In genomic region chr7:70717553-70718248, GRCh38 we compare ENCODE assay signal across 25 cellular contexts.
DNase-seq lines count a peak whose midpoint lies in the region; ATAC-seq and TF ChIP-seq lines count a peak whose summit lies in the region.
"Had no signal": no experiment of that assay in that cellular context is flagged by ENCODE, and none has a peak within 500 bp of the region (broad histone marks: within the 10 kb centered on the region; RNA-seq: fewer than 3 reads in every experiment).

No MANE protein-coding gene starts in this region.

- no peak for DNase-seq in CD8-positive, alpha-beta T cell
- no peak for DNase-seq in natural killer cell
- no peak for DNase-seq in H7
- DNase-seq: activated CD4-positive, alpha-beta T cell treated with anti-CD3 and anti-CD28 coated beads, Interleukin-2, amount 50 U/mL, for 48 hours; Caco-2; cerebellar nuclear complex; DMS79 treated with DMSO at 0.1 percent for 48 hours; foreskin fibroblast; heart right ventricle; Karpas-422; left ventricle myocardium superior; midbrain; NCI-H1092; NCI-H2081 treated with DMSO at 0.1 percent for 48 hours; NCI-H524; SK-N-SH had no signal

- peaks cover 30% of the 10 kb centered on the region for H3K4me1 Mint-ChIP-seq in CD8-positive, alpha-beta T cell (ENCODE audit: low read depth)
- H3K4me1 Mint-ChIP-seq in brain (peaks cover 64% of the 10 kb centered on the region), natural killer cell (peaks cover 81 to 86% of the 10 kb centered on the region in 2 donors)

- peak; percentile 42 for ATAC-seq in CD8-positive, alpha-beta T cell
- ATAC-seq in natural killer cell (no peak), HG03460 (IDR thresholded peaks at IDR 0.05; ENCODE audit: unreplicated experiment) (no peak)
- no peak for ATAC-seq in activated CD4-positive, CD25-positive, alpha-beta regulatory T cell treated with anti-CD3 and anti-CD28 coated beads, Interleukin-2, amount 50 U/mL, for 24 hours
- ATAC-seq: heart right ventricle; left ventricle myocardium superior; stimulated activated memory B cell treated with anti-CD40 and anti-IgM and Interleukin-4, amounts not matched to agents 10 μg/mL and 1 μg/mL and 100 μg/mL, for 72 hours had no signal

- H3K27ac ChIP-seq in C4-2B = peak overlapping the region; percentile 31
- no peak overlapping the region for H3K27ac ChIP-seq in CD8-positive, alpha-beta T cell (ENCODE audit: low read depth, low read length)
- H3K27ac ChIP-seq: epithelial cell of prostate, heart right ventricle, prostate gland, RWPE1 had no signal

- POLR2A ChIA-PET in CD8-positive, alpha-beta T cell (lab: Charles Lee) = no interaction called here

- no peaks in the 10 kb centered on the region for H3K36me3 ChIP-seq in CD8-positive, alpha-beta T cell (ENCODE audit: insufficient read depth, low read length)
- H3K36me3 ChIP-seq in H7 (replicated peaks; ENCODE audit: control insufficient read depth, insufficient read depth, low read length) = no peaks in the 10 kb centered on the region
- H3K36me3 ChIP-seq: heart right ventricle, prostate gland had no signal

- no peaks in the 10 kb centered on the region for H3K9me3 ChIP-seq in CD8-positive, alpha-beta T cell (ENCODE audit: low read length)
- H3K9me3 ChIP-seq: prostate gland, SK-N-SH had no signal

- H3K36me3 Mint-ChIP-seq in CD8-positive, alpha-beta T cell = no peaks in the 10 kb centered on the region
- H3K36me3 Mint-ChIP-seq in brain (peaks cover 69% of the 10 kb centered on the region), natural killer cell (no peaks in the 10 kb centered on the region)
- H3K36me3 Mint-ChIP-seq: activated naive CD4-positive, alpha-beta T cell treated with anti-CD3 and anti-CD28 coated beads, Interleukin-2, amount 50 U/mL, for 24 hours; stimulated activated memory B cell treated with anti-CD40 and anti-IgM and Interleukin-4, amounts not matched to agents 10 μg/mL and 1 μg/mL and 100 μg/mL, for 72 hours had no signal

- H3K27ac Mint-ChIP-seq in CD8-positive, alpha-beta T cell = no peak overlapping the region
- H3K27ac Mint-ChIP-seq in brain (peak overlapping the region in 3 of 5 experiments; percentile 21 to 43 (median 34)), natural killer cell (peak overlapping the region; percentile 82 to 84)
- H3K27ac Mint-ChIP-seq: activated naive CD4-positive, alpha-beta T cell treated with anti-CD3 and anti-CD28 coated beads, Interleukin-2, amount 50 U/mL, for 24 hours; stimulated activated memory B cell treated with anti-CD40 and anti-IgM and Interleukin-4, amounts not matched to agents 10 μg/mL and 1 μg/mL and 100 μg/mL, for 72 hours had no signal

- TF ChIP-seq CTCF in C4-2B (conservative IDR thresholded peaks at IDR 0.05) = no peak
- no peak for TF ChIP-seq CTCF in CD8-positive, alpha-beta T cell (IDR thresholded peaks at IDR 0.05)
- TF ChIP-seq CTCF in brain (conservative IDR thresholded peaks at IDR 0.05) = no peak
- TF ChIP-seq CTCF in natural killer cell (IDR thresholded peaks at IDR 0.05) = no peak

- no peaks in the 10 kb centered on the region for H3K9me3 Mint-ChIP-seq in CD8-positive, alpha-beta T cell
- peaks cover 11 to 27% (median 23%) of the 10 kb centered on the region in 5 experiments for H3K9me3 Mint-ChIP-seq in brain
- H3K9me3 Mint-ChIP-seq in natural killer cell = no peaks in the 10 kb centered on the region
- H3K9me3 Mint-ChIP-seq: activated naive CD4-positive, alpha-beta T cell treated with anti-CD3 and anti-CD28 coated beads, Interleukin-2, amount 50 U/mL, for 24 hours; stimulated activated memory B cell treated with anti-CD40 and anti-IgM and Interleukin-4, amounts not matched to agents 10 μg/mL and 1 μg/mL and 100 μg/mL, for 72 hours had no signal

- intact Hi-C loops in CD8-positive, alpha-beta T cell (cut with DNase I, micrococcal nuclease) = no loop called here
- intact Hi-C loops in natural killer cell (cut with micrococcal nuclease) = no loop called here

- CTCF ChIA-PET in CD8-positive, alpha-beta T cell (lab: Charles Lee) = interaction anchor here (1.5 kb wide), 1 partner anchor 19 kb away, joined by 4 read pairs; no protein-coding TSS in a partner anchor

- no peaks in the 10 kb centered on the region for H3K27me3 Mint-ChIP-seq in CD8-positive, alpha-beta T cell (ENCODE audit: low read depth)
- H3K27me3 Mint-ChIP-seq in brain (no peaks in the 10 kb centered on the region), natural killer cell (ENCODE audit: low read depth in 2 of 2) (no peaks in the 10 kb centered on the region)
- H3K27me3 Mint-ChIP-seq: stimulated activated memory B cell treated with anti-CD40 and anti-IgM and Interleukin-4, amounts not matched to agents 10 μg/mL and 1 μg/mL and 100 μg/mL, for 72 hours had no signal

- no peak overlapping the region for H3K4me3 Mint-ChIP-seq in CD8-positive, alpha-beta T cell
- no peak overlapping the region for H3K4me3 Mint-ChIP-seq in brain
- H3K4me3 Mint-ChIP-seq in natural killer cell = peak overlapping the region; percentile 13
- H3K4me3 Mint-ChIP-seq: activated naive CD4-positive, alpha-beta T cell treated with anti-CD3 and anti-CD28 coated beads, Interleukin-2, amount 50 U/mL, for 24 hours; stimulated activated memory B cell treated with anti-CD40 and anti-IgM and Interleukin-4, amounts not matched to agents 10 μg/mL and 1 μg/mL and 100 μg/mL, for 72 hours had no signal

- no peaks in the 10 kb centered on the region for H3K27me3 ChIP-seq in CD8-positive, alpha-beta T cell (ENCODE audit: insufficient read depth, low read length)
- H3K27me3 ChIP-seq in H7 (ENCODE audit: control insufficient read depth, insufficient read depth, low read length) = no peaks in the 10 kb centered on the region
- H3K27me3 ChIP-seq: heart right ventricle had no signal

- H3K4me1 ChIP-seq in CD8-positive, alpha-beta T cell (ENCODE audit: insufficient read depth, low read length) = no peaks in the 10 kb centered on the region
- H3K4me1 ChIP-seq: Caco-2, prostate gland had no signal

- no peak overlapping the region for H3K4me3 ChIP-seq in CD8-positive, alpha-beta T cell (ENCODE audit: low read depth, low read length)
- no peak overlapping the region for H3K4me3 ChIP-seq in H7 (ENCODE audit: insufficient read depth, low read depth, low read length)
- H3K4me3 ChIP-seq: heart right ventricle, prostate gland had no signal
